22 cellular contexts compared by ENCODE assay signal in genomic region chrX:97672138-97672537, GRCh38.
DNase-seq lines count a peak whose midpoint lies in the region; ATAC-seq lines count a peak whose summit lies in the region.
"Had no signal": no experiment of that assay in that cellular context is flagged by ENCODE, and none has a peak within 500 bp of the region (broad histone marks: within the 10 kb centered on the region; RNA-seq: fewer than 3 reads in every experiment).

No MANE protein-coding gene starts in this region.

- H3K36me3 Mint-ChIP-seq in immature natural killer cell, result no peaks in the 10 kb centered on the region

- H3K9me3 ChIP-seq in MG63, result no peaks in the 10 kb centered on the region
- H3K9me3 ChIP-seq: BLaER1, left ventricle myocardium inferior, neutrophil, spleen, suprapubic skin had no signal

- DNase-seq in NCI-H2196 (lab: John Stamatoyannopoulos, UW; ENCODE audit: unreplicated experiment) (peak; percentile 13), NCI-H2196 treated with DMSO at 0.1 percent for 48 hours (lab: John Stamatoyannopoulos, UW; ENCODE audit: unreplicated experiment) (no peak), NCI-H2081 (lab: John Stamatoyannopoulos, UW) (peak; percentile 74 to 89), NCI-H69 (lab: John Stamatoyannopoulos, UW) (peak; percentile 87), NOMO-1 treated with dmso at 0.1 percent for 144 hours (lab: John Stamatoyannopoulos, UW; ENCODE audit: unreplicated experiment) (no peak), MG63 (no peak), immature natural killer cell (no peak)
- DNase-seq: 8988T; activated CD4-positive, alpha-beta T cell treated with anti-CD3 and anti-CD28 coated beads, Interleukin-2, amount 50 U/mL, for 1 hour; activated naive CD4-positive, alpha-beta T cell treated with anti-CD3 and anti-CD28 coated beads for 36 hours; anterior cingulate cortex; cerebellar nuclear complex; DMS79 treated with DMSO at 0.1 percent for 48 hours; effector CD8-positive, alpha-beta T cell; IMR-90; left ventricle myocardium inferior; spleen had no signal

- no peak for ATAC-seq in GM18858 (IDR thresholded peaks at IDR 0.05; ENCODE audit: unreplicated experiment)
- ATAC-seq: Right ventricle myocardium inferior had no signal

- peaks cover 0 to 2% (median 0%) of the 10 kb centered on the region in 6 donors for H3K9me3 Mint-ChIP-seq in immature natural killer cell
- H3K9me3 Mint-ChIP-seq: activated naive CD4-positive, alpha-beta T cell treated with anti-CD3 and anti-CD28 coated beads for 36 hours had no signal

- no peaks in the 10 kb centered on the region for H3K27me3 ChIP-seq in MG63
- H3K27me3 ChIP-seq: neutrophil, suprapubic skin had no signal

- H3K36me3 ChIP-seq in MG63, result no peaks in the 10 kb centered on the region
- H3K36me3 ChIP-seq: BLaER1, left ventricle myocardium inferior, neutrophil, spleen, suprapubic skin had no signal

- H3K4me3 ChIP-seq in MG63, result no peak overlapping the region
- H3K4me3 ChIP-seq: BLaER1, left ventricle myocardium inferior, spleen, suprapubic skin had no signal

- H3K4me3 Mint-ChIP-seq in immature natural killer cell, result no peak overlapping the region
- H3K4me3 Mint-ChIP-seq: activated naive CD4-positive, alpha-beta T cell treated with anti-CD3 and anti-CD28 coated beads for 36 hours had no signal

- no peaks in the 10 kb centered on the region for H3K4me1 Mint-ChIP-seq in immature natural killer cell

- H3K27ac Mint-ChIP-seq in immature natural killer cell, result no peak overlapping the region
- H3K27ac Mint-ChIP-seq: activated naive CD4-positive, alpha-beta T cell treated with anti-CD3 and anti-CD28 coated beads for 36 hours had no signal

- peaks cover 0 to 3% (median 0%) of the 10 kb centered on the region in 3 donors for H3K27me3 Mint-ChIP-seq in immature natural killer cell (ENCODE audit: low read depth in 3 of 3)

Comparison
In these comparisons a context has a peak if more than half of its experiments do, and no peak if none do; other contexts are left out.
1. DNase-seq: peak in NCI-H2196 (single experiment), NCI-H2081 (2 of 2) and NCI-H69 (single experiment); none in NCI-H2196 treated with DMSO at 0.1 percent for 48 hours (single experiment), NOMO-1 treated with dmso at 0.1 percent for 144 hours (single experiment), MG63 (single experiment) and immature natural killer cell (0 of 3).